ENCODE assay signal across 19 cellular contexts in the genomic region with DNA sequence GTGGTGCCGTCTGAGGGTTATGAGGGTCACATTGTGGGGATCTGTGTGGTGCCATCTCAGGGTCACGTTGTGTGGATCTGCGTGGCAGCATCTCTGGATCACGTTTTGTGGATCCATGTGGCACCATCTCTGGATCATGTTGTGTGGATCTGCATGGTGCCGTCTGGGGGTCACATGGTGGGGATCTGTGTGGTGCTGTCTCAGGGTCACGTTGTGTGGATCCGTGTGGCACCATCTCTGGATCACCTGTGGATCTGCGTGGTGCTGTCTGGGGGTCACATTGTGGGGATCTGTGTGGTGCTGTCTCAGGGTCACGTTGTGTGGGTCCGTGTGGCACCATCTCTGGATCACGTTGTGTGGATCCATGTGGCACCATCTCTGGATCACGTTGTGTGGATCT. TPM values are rescaled to one million over a fixed set of nuclear protein-coding genes. Genes with fewer than 3 reads are reported as not detected.
A peak's percentile ranks its signal among the peaks of the same experiment; 100 is the strongest.
DNase-seq lines count a peak whose midpoint lies in the region; ATAC-seq, FAIRE-seq and TF ChIP-seq lines count a peak whose summit lies in the region.
"Had no signal": no experiment of that assay in that cellular context is flagged by ENCODE, and none has a peak within 500 bp of the region (broad histone marks: within the 10 kb centered on the region; RNA-seq: fewer than 3 reads in every experiment).

No MANE protein-coding gene starts in this region.

- H2AK5ac ChIP-seq in neuronal stem cell (ENCODE audit: low read depth, low read length): no peak overlapping the region

- no peak for TF ChIP-seq CTCF in heart right ventricle (IDR thresholded peaks at IDR 0.05)
- no peak for TF ChIP-seq CTCF in bronchial epithelial cell (IDR thresholded peaks at IDR 0.05; ENCODE audit: insufficient read depth, low read length, severe bottlenecking)
- TF ChIP-seq CTCF in GM10266 (IDR thresholded peaks at IDR 0.05; ENCODE audit: control insufficient read depth, insufficient read depth, low read depth, missing control alignments): no peak

- ATAC-seq in left ventricle myocardium superior (no peak), heart right ventricle (no peak), aorta (ENCODE audit: low FRiP score) (no peak), HG03135 (IDR thresholded peaks at IDR 0.05; ENCODE audit: unreplicated experiment) (no peak)
- ATAC-seq: GM12878 had no signal

- no peak overlapping the region for H2BK15ac ChIP-seq in neuronal stem cell (ENCODE audit: low read length)

- no peak overlapping the region for H2AFZ ChIP-seq in neuronal stem cell (ENCODE audit: low read length)

- H3K27ac ChIP-seq in heart right ventricle (no peak overlapping the region), neuronal stem cell (replicated peaks; ENCODE audit: low read length) (no peak overlapping the region), aorta (ENCODE audit: low read depth in 1 of 2, low read length in 2 of 2) (no peak overlapping the region)
- H3K27ac ChIP-seq: BLaER1 treated with 17β-estradiol and CSF1 and Interleukin-3, amounts not matched to agents 10 nM and 100 nM had no signal

- H2BK5ac ChIP-seq in neuronal stem cell (ENCODE audit: low read length): no peak overlapping the region

- FAIRE-seq in bronchial epithelial cell (lab: Jason Lieb, UNC): peak; percentile 99
- FAIRE-seq: GM12878, GM18507 had no signal

- no peak overlapping the region for H3K14ac ChIP-seq in neuronal stem cell (ENCODE audit: low read length)

- H3K27me3 ChIP-seq in heart right ventricle: peaks cover under 1 to 32% (median 10%) of the 10 kb centered on the region in 7 donors
- no peaks in the 10 kb centered on the region for H3K27me3 ChIP-seq in bronchial epithelial cell (ENCODE audit: control insufficient read depth, insufficient read depth, low read length)
- peaks cover 0 to 12% (median 0%) of the 10 kb centered on the region in 3 experiments for H3K27me3 ChIP-seq in neuronal stem cell (ENCODE audit: control insufficient read depth in 3 of 3, insufficient read depth in 3 of 3, low read depth in 1 of 3, low read length in 3 of 3)
- no peaks in the 10 kb centered on the region for H3K27me3 ChIP-seq in aorta (ENCODE audit: control insufficient read depth in 1 of 2, insufficient read depth in 2 of 2, low read length in 1 of 2)
- H3K27me3 ChIP-seq: BLaER1 treated with 17β-estradiol and CSF1 and Interleukin-3, amounts not matched to agents 10 nM and 100 nM had no signal

- DNase-seq in left ventricle myocardium superior (peak; percentile 8), heart right ventricle (no peak), bronchial epithelial cell (ENCODE audit: low read depth) (no peak), neuronal stem cell (ENCODE audit: low spot score) (no peak), aorta (peak; percentile 24 to 48), GM10266 (ENCODE audit: extremely low spot score) (no peak), HCEC 1CT (no peak)
- DNase-seq: ACHN; Calu3; CD4-positive, alpha-beta T cell; DMS 273 treated with DMSO at 0.1 percent for 48 hours had no signal

- no peak overlapping the region for H3K18ac ChIP-seq in neuronal stem cell (ENCODE audit: low read length)

- H3K9me3 ChIP-seq in heart right ventricle (peaks cover 0 to 11% (median 0%) of the 10 kb centered on the region in 11 donors), neuronal stem cell (replicated peaks in 1 of 2; ENCODE audit: control insufficient read depth in 2 of 2, insufficient read depth in 1 of 2, low read depth in 1 of 2, low read length in 2 of 2) (peaks cover 4 to 11% of the 10 kb centered on the region in 2 donors), aorta (ENCODE audit: control insufficient read depth, low read length) (peaks cover 3% of the 10 kb centered on the region)

- H3K4me2 ChIP-seq in neuronal stem cell (ENCODE audit: insufficient read depth, low read length, poor library complexity, severe bottlenecking): no peak overlapping the region
- H3K4me2 ChIP-seq: BLaER1 treated with 17β-estradiol and CSF1 and Interleukin-3, amounts not matched to agents 10 nM and 100 nM had no signal

- no peak overlapping the region for H2BK12ac ChIP-seq in neuronal stem cell (ENCODE audit: low read length)

- no peak overlapping the region for H4K91ac ChIP-seq in neuronal stem cell (ENCODE audit: low read depth, low read length, poor library complexity)

- H3K4me1 ChIP-seq in heart right ventricle (no peaks in the 10 kb centered on the region), neuronal stem cell (ENCODE audit: control insufficient read depth in 2 of 2, insufficient read depth in 1 of 2, low read depth in 1 of 2, low read length in 2 of 2) (no peaks in the 10 kb centered on the region), aorta (ENCODE audit: control insufficient read depth in 1 of 2, insufficient read depth in 2 of 2, low read length in 2 of 2) (no peaks in the 10 kb centered on the region)

- H3K23ac ChIP-seq in neuronal stem cell (ENCODE audit: low read depth, low read length, poor library complexity): peak overlapping the region; percentile 45

- H3K9ac ChIP-seq in neuronal stem cell (ENCODE audit: low read depth, low read length, poor library complexity): no peak overlapping the region
- H3K9ac ChIP-seq: BLaER1 treated with 17β-estradiol and CSF1 and Interleukin-3, amounts not matched to agents 10 nM and 100 nM had no signal

- H3K79me1 ChIP-seq in neuronal stem cell (ENCODE audit: low read depth, low read length): peaks cover 2% of the 10 kb centered on the region

- no peak overlapping the region for H3K4me3 ChIP-seq in heart right ventricle
- H3K4me3 ChIP-seq in bronchial epithelial cell (ENCODE audit: low read depth, low read length): no peak overlapping the region
- peak overlapping the region in 1 of 2 donors; percentile 2 for H3K4me3 ChIP-seq in neuronal stem cell (ENCODE audit: low read length in 2 of 2)
- H3K4me3 ChIP-seq in aorta (ENCODE audit: low read length in 2 of 2): no peak overlapping the region
- H3K4me3 ChIP-seq: BLaER1 treated with 17β-estradiol and CSF1 and Interleukin-3, amounts not matched to agents 10 nM and 100 nM; GM12878 had no signal

- H2BK120ac ChIP-seq in neuronal stem cell (ENCODE audit: low read depth, low read length): no peak overlapping the region

- WGBS in heart right ventricle, 2 donors: 88 to 91% methylated on average over 12 of the region's 12 CpGs
- no CpG with 5 or more reads among the region's 12 CpGs for WGBS in neuronal stem cell (ENCODE audit: extremely low coverage in 2 of 2, insufficient read length in 2 of 2, insufficient replicate concordance in 1 of 2), 2 donors
- WGBS in aorta, 2 donors: 90 to 91% methylated on average over 12 of the region's 12 CpGs

- intact Hi-C loops in left ventricle myocardium superior (cut with micrococcal nuclease): no loop called here
- intact Hi-C loops in heart right ventricle (cut with DNase I): loop anchor here in 1 of 10 donors (10.0 kb wide), 1 partner anchor 288 kb away; no protein-coding TSS in a partner anchor
- intact Hi-C loops in aorta (cut with DNase I): no loop called here

- H3K36me3 ChIP-seq in heart right ventricle (no peaks in the 10 kb centered on the region), bronchial epithelial cell (ENCODE audit: control insufficient read depth, insufficient read depth, low read length) (no peaks in the 10 kb centered on the region), neuronal stem cell (replicated peaks in 1 of 2; ENCODE audit: control insufficient read depth in 2 of 2, insufficient read depth in 2 of 2, low read length in 2 of 2) (no peaks in the 10 kb centered on the region), aorta (ENCODE audit: control insufficient read depth in 1 of 2, insufficient read depth in 2 of 2, low read length in 1 of 2) (no peaks in the 10 kb centered on the region)
- H3K36me3 ChIP-seq: BLaER1 treated with 17β-estradiol and CSF1 and Interleukin-3, amounts not matched to agents 10 nM and 100 nM had no signal

- H4K8ac ChIP-seq in neuronal stem cell (ENCODE audit: low read depth, low read length): no peak overlapping the region

- H3K4ac ChIP-seq in neuronal stem cell (ENCODE audit: low read length): no peak overlapping the region

RNA-seq across cellular contexts. Expression of a gene that starts 7.0 kb away (rescaled TPM):
- total RNA-seq in left ventricle myocardium superior (2.1 TPM), heart right ventricle (1 to 10 TPM; 1.8 to 6.2 (median 4.4) TPM), bronchial epithelial cell (0.64 TPM in 1 of 2 replicates, not detected in the other), aorta (1 to 10 TPM; 1.9 to 2.4 TPM)
- polyA plus RNA-seq in heart right ventricle (1 to 10 TPM in 1 of 2 donors, under 1 TPM in 1; 0.73 to 2.0 TPM), aorta (1 to 10 TPM; 1.1 to 4.0 TPM)
- 9.5 TPM for polyA plus RNA-seq in neuronal stem cell (2013, experiment 1 of 2)
- polyA plus RNA-seq in neuronal stem cell (2013, experiment 2 of 2): 9.3 TPM
- total RNA-seq: A172, Calu3, H4 had no signal

RNA-seq across cellular contexts. Expression of a gene that starts 41.7 kb away (rescaled TPM):
- total RNA-seq in left ventricle myocardium superior (1,128 TPM), heart right ventricle (1,000 to 10,000 TPM in 5 of 10 donors, 100 to 1,000 TPM in 5; 651 to 1,196 (median 982) TPM), bronchial epithelial cell (70.8 and 301 TPM in 2 replicates), aorta (100 to 1,000 TPM; 152 to 162 TPM)
- polyA plus RNA-seq in heart right ventricle (1,000 to 10,000 TPM in 1 of 2 donors, 100 to 1,000 TPM in 1; 999 to 4,239 TPM), aorta (100 to 1,000 TPM; 492 to 599 TPM)
- polyA plus RNA-seq in neuronal stem cell (2013, experiment 1 of 2): 966 TPM
- 911 TPM for polyA plus RNA-seq in neuronal stem cell (2013, experiment 2 of 2)

RNA-seq across cellular contexts. Expression of a gene that starts 42.0 kb away (rescaled TPM):
- total RNA-seq in left ventricle myocardium superior (2.7 TPM), heart right ventricle (1 to 10 TPM; 4.0 to 7.5 (median 6.1) TPM), bronchial epithelial cell (2.9 and 5.2 TPM in 2 replicates), aorta (10 to 100 TPM in 1 of 2 donors, 1 to 10 TPM in 1; 5.7 to 11.5 TPM)
- polyA plus RNA-seq in heart right ventricle (1 to 10 TPM; 3.3 to 8.1 TPM), aorta (10 to 100 TPM; 15.4 to 19.8 TPM)
- 4.1 TPM for polyA plus RNA-seq in neuronal stem cell (2013, experiment 1 of 2)
- 3.9 TPM for polyA plus RNA-seq in neuronal stem cell (2013, experiment 2 of 2)

RNA-seq across cellular contexts. Expression of a gene that starts 56.3 kb away (rescaled TPM):
- not detected for total RNA-seq in left ventricle myocardium superior
- not detected for total RNA-seq in heart right ventricle
- polyA plus RNA-seq in heart right ventricle: not detected
- not detected in 2 replicates for total RNA-seq in bronchial epithelial cell
- polyA plus RNA-seq in neuronal stem cell (2013, experiment 1 of 2): not detected
- polyA plus RNA-seq in neuronal stem cell (2013, experiment 2 of 2): not detected
- total RNA-seq in aorta: not detected
- not detected for polyA plus RNA-seq in aorta
- total RNA-seq: A172; Calu3; CD4-positive, alpha-beta T cell; Daoy; GM12878; HT1080 had no signal
- polyA plus RNA-seq: GM12878 had no signal

RNA-seq across cellular contexts. Expression of a gene that starts 56.6 kb away (rescaled TPM):
- 12.6 TPM for total RNA-seq in left ventricle myocardium superior
- 10 to 100 TPM in 9 of 10 donors, 1 to 10 TPM in 1; 9.8 to 16.9 (median 12.3) TPM for total RNA-seq in heart right ventricle
- polyA plus RNA-seq in heart right ventricle: 10 to 100 TPM in 1 of 2 donors, 1 to 10 TPM in 1; 8.8 to 28.5 TPM
- 0.53 and 1.7 TPM in 2 replicates for total RNA-seq in bronchial epithelial cell
- polyA plus RNA-seq in neuronal stem cell (2013, experiment 1 of 2): 0.81 TPM
- polyA plus RNA-seq in neuronal stem cell (2013, experiment 2 of 2): 0.57 TPM
- 10 to 100 TPM; 10.8 to 20.0 TPM for total RNA-seq in aorta
- 10 to 100 TPM in 1 of 2 donors, 1 to 10 TPM in 1; 3.0 to 22.9 TPM for polyA plus RNA-seq in aorta
- total RNA-seq: Daoy, H4, HT1080 had no signal

Comparison
In these comparisons a context has a peak if more than half of its experiments do, and no peak if none do; other contexts are left out.
1. DNase-seq: peak in left ventricle myocardium superior (single experiment) and aorta (2 of 2); none in heart right ventricle (0 of 2), bronchial epithelial cell (single experiment), neuronal stem cell (single experiment), GM10266 (single experiment) and HCEC 1CT (single experiment).